In the genomic region with DNA sequence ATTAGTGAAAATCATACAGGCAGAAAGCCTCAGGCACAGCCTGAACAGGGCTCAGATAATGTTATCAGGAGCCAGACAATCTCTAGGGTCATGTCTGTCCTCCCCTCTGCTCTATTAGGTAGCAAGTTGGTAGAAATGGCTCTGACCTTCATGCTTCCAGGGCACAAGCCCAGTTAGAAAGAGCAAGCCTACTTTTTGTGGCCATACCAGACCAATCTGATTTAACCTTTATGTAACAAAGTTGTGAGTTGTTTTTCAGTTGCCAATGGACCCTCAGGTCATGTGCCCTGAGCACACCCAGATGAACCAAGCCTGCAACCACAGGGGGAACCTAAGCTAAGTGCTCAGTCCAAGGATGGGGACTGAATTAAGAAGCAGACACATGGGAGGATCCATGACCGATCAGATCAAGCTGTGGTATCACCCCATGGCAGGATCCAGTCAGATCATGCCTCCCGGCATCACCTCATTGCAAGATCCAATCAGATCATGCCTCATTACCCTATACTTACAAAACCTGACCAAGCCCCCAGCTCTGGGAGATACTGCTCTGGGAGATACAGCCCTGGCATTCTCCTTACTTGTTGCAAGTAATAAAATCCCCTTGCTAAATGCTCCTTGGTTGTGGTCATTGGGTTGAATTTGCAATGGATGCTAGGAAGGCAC, we compare ENCODE assay signal across 13 cellular contexts. TPM values are rescaled to one million over a fixed set of nuclear protein-coding genes. Genes with fewer than 3 reads are reported as not detected.
DNase-seq lines count a peak whose midpoint lies in the region; ATAC-seq, FAIRE-seq and TF ChIP-seq lines count a peak whose summit lies in the region.
"Had no signal": no experiment of that assay in that cellular context is flagged by ENCODE, and none has a peak within 500 bp of the region (broad histone marks: within the 10 kb centered on the region; RNA-seq: fewer than 3 reads in every experiment).

No MANE protein-coding gene starts in this region.

- no peak for FAIRE-seq in GM19239 (lab: Jason Lieb, UNC)
- no peak for FAIRE-seq in frontal cortex (lab: Jason Lieb, UNC)
- FAIRE-seq: endometrium had no signal

- H3K14ac ChIP-seq in H9 (ENCODE audit: insufficient read depth, low read length), result no peak overlapping the region

- H3K36me3 ChIP-seq in SJSA1 (no peaks in the 10 kb centered on the region), skeletal muscle tissue (ENCODE audit: control insufficient read depth in 3 of 3, insufficient read depth in 3 of 3, low read length in 3 of 3) (peaks cover 8 to 29% (median 24%) of the 10 kb centered on the region in 3 donors)

- no peak overlapping the region for H3K23ac ChIP-seq in H9 (ENCODE audit: insufficient read length, low read depth, low read length)

- no peak overlapping the region for H3T11ph ChIP-seq in H9 (ENCODE audit: low read length)

- H2BK20ac ChIP-seq in H9 (ENCODE audit: low read depth, low read length, poor library complexity, severe bottlenecking), result no peak overlapping the region

- no peaks in the 10 kb centered on the region for H3K27me3 ChIP-seq in H9 (ENCODE audit: insufficient read depth, low read length)
- H3K27me3 ChIP-seq in SJSA1 (replicated peaks), result no peaks in the 10 kb centered on the region
- H3K27me3 ChIP-seq in skeletal muscle tissue (ENCODE audit: control insufficient read depth in 3 of 3, insufficient read depth in 3 of 3, low read length in 3 of 3), result no peaks in the 10 kb centered on the region

- peaks cover 22 to 34% of the 10 kb centered on the region in 2 experiments for H3K4me1 Mint-ChIP-seq in H9

- no peak overlapping the region for H2AFZ ChIP-seq in H9 (ENCODE audit: low read length)

- H2BK15ac ChIP-seq in H9 (ENCODE audit: low read depth, low read length), result no peak overlapping the region

- no peak overlapping the region for H3K4me2 ChIP-seq in H9 (ENCODE audit: insufficient read depth, insufficient read length, low read length)

- H3K27me3 Mint-ChIP-seq in H9 (ENCODE audit: low read depth), result no peaks in the 10 kb centered on the region

- H4K8ac ChIP-seq in H9 (replicated peaks; ENCODE audit: insufficient read length, low read depth, low read length), result no peak overlapping the region

- no peak overlapping the region for H4K91ac ChIP-seq in H9 (ENCODE audit: insufficient read length, low read depth, low read length)

- no peaks in the 10 kb centered on the region for H3K9me3 Mint-ChIP-seq in H9

- H3K56ac ChIP-seq in H9 (ENCODE audit: insufficient read length, low read depth, low read length), result no peak overlapping the region

- no peak overlapping the region for H2AK5ac ChIP-seq in H9 (ENCODE audit: insufficient read length, low read length)

- H3K79me1 ChIP-seq in H9 (ENCODE audit: insufficient read depth, low read depth, low read length, poor library complexity, severe bottlenecking), result no peaks in the 10 kb centered on the region

- peaks cover 0 to 9% (median 8%) of the 10 kb centered on the region in 3 experiments; a peak in 4 of 7 replicates for H3K36me3 Mint-ChIP-seq in H9 (ENCODE audit: insufficient read depth in 1 of 3, low read depth in 3 of 3)

- no CpG with 5 or more reads among the region's 2 CpGs for WGBS in H9 (ENCODE audit: extremely low coverage, insufficient read length, low lambda C conversion rate)

- no peak overlapping the region for H2BK5ac ChIP-seq in H9 (ENCODE audit: insufficient read length, low read length)

- no peak overlapping the region for H2BK12ac ChIP-seq in H9 (ENCODE audit: insufficient read length, low read depth, low read length)

- H3K4me3 ChIP-seq in SJSA1 (no peak overlapping the region), skeletal muscle tissue (ENCODE audit: low read length in 3 of 3) (peak overlapping the region in 1 of 3 donors; percentile 1)
- H3K4me3 ChIP-seq: lung had no signal

- no peaks in the 10 kb centered on the region for H3K79me2 ChIP-seq in H9 (ENCODE audit: insufficient read depth, low read length)

- H3K9ac ChIP-seq in H9 (ENCODE audit: extremely low read depth, insufficient read length, low read length) (no peak overlapping the region), skeletal muscle tissue (ENCODE audit: low read depth in 1 of 3, low read length in 3 of 3) (no peak overlapping the region)

- H2BK120ac ChIP-seq in H9 (ENCODE audit: low read depth, low read length, poor library complexity, severe bottlenecking), result no peak overlapping the region

- ATAC-seq in left ventricle myocardium superior, result peak; percentile 18

- no peaks in the 10 kb centered on the region for H3K9me3 ChIP-seq in H9 (ENCODE audit: control insufficient read depth, low read depth, low read length)
- no peaks in the 10 kb centered on the region for H3K9me3 ChIP-seq in SJSA1 (replicated peaks)
- no peaks in the 10 kb centered on the region for H3K9me3 ChIP-seq in skeletal muscle tissue (ENCODE audit: control insufficient read depth in 3 of 3, low read length in 3 of 3)

- no peak overlapping the region for H4K5ac ChIP-seq in H9 (ENCODE audit: insufficient read length, low read depth, low read length)

- H3K27ac ChIP-seq in H9 (ENCODE audit: insufficient read length, low read depth, low read length) (peak overlapping the region; percentile 44), SJSA1 (peak overlapping the region; percentile 82; the same call in 1 of the 2 replicates), skeletal muscle tissue (ENCODE audit: low read depth, low read length) (peak overlapping the region; percentile 22), RWPE1 (no peak overlapping the region)

- H3K4me3 Mint-ChIP-seq in H9, result no peak overlapping the region

- DNase-seq in H9, result no peak
- no peak for DNase-seq in SJSA1 (ENCODE audit: low read depth in 1 of 2, low spot score in 2 of 2)
- no peak for DNase-seq in left ventricle myocardium superior
- no peak for DNase-seq in GM19239 (ENCODE audit: insufficient read length, low spot score)
- no peak for DNase-seq in RWPE1 (ENCODE audit: low spot score)
- no peak for DNase-seq in frontal cortex (ENCODE audit: low spot score in 2 of 2)
- no peak for DNase-seq in kidney glomerular epithelial cell (lab: John Stamatoyannopoulos, UW)
- DNase-seq: activated effector memory CD4-positive, alpha-beta T cell treated with anti-CD3 and anti-CD28 coated beads, Interleukin-2, amount 50 U/mL, for 16 hours; T1000 had no signal

- POLR2A ChIA-PET in RWPE1 (lab: Yijun Ruan, JAX; ENCODE audit: low non-redundant PET), result no interaction called here

- H3K4ac ChIP-seq in H9 (ENCODE audit: low read depth, low read length), result no peak overlapping the region

- H3K27ac Mint-ChIP-seq in H9, result peak overlapping the region in 1 of 3 experiments; percentile 50; a peak in 3 of 7 replicates

- TF ChIP-seq CTCF in H9 (conservative IDR thresholded peaks at IDR 0.05) (no peak), RWPE1 (conservative IDR thresholded peaks at IDR 0.05; ENCODE audit: low read depth) (no peak)

- H3K18ac ChIP-seq in H9 (ENCODE audit: insufficient read length, low read depth, low read length), result no peak overlapping the region

- H4K20me1 ChIP-seq in H9 (ENCODE audit: control insufficient read depth, insufficient read depth, insufficient read length), result no peaks in the 10 kb centered on the region

- peaks cover 6% of the 10 kb centered on the region; the same call in 1 of the 2 replicates for H3K4me1 ChIP-seq in H9 (ENCODE audit: insufficient read depth, low read length)
- H3K4me1 ChIP-seq in SJSA1 (replicated peaks), result peaks cover 50% of the 10 kb centered on the region
- H3K4me1 ChIP-seq in skeletal muscle tissue (ENCODE audit: control insufficient read depth in 3 of 3, insufficient read depth in 3 of 3, low read length in 3 of 3), result peaks cover 18 to 34% (median 30%) of the 10 kb centered on the region in 3 donors

- CTCF ChIA-PET in RWPE1 (lab: Yijun Ruan, JAX), result no interaction called here

- intact Hi-C loops in left ventricle myocardium superior (cut with micrococcal nuclease), result no loop called here

- H3K23me2 ChIP-seq in H9 (ENCODE audit: insufficient read length, low read depth, low read length, poor library complexity, severe bottlenecking), result no peaks in the 10 kb centered on the region

RNA-seq across cellular contexts. Expression of a gene that starts 18.8 kb away (rescaled TPM):
- total RNA-seq in H9 (2021), result not detected in 2 replicates
- not detected in 2 replicates for total RNA-seq in SJSA1 (2014; rRNA removed; shearing (Covaris generic))
- not detected for total RNA-seq in left ventricle myocardium superior
- not detected for total RNA-seq in skeletal muscle tissue
- not detected for total RNA-seq in frontal cortex
- total RNA-seq: lung, NCI-H460 had no signal
